Comparison of ENCODE assay signal across 21 cellular contexts in the genomic region with DNA sequence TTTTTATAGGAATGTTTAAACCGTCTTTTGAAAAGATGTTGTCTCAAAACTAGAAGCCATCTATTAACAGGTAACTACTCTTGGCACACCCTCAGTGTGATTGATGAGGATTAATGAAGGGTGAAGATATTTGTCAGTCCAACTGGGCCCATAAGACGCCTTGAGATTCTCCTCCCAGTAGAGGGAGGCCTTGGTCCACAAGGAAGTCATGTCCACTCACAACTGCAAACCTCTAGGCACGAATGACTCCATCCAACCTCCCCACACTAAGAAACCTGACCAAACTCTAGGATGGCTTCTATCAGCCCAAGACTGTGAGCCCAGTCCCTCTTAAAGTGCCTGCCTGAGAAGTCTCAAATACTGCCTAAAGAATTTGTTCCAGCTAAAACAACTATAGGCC. TPM values are rescaled to one million over a fixed set of nuclear protein-coding genes. Genes with fewer than 3 reads are reported as not detected.
DNase-seq lines count a peak whose midpoint lies in the region; TF ChIP-seq lines count a peak whose summit lies in the region.
"Had no signal": no experiment of that assay in that cellular context is flagged by ENCODE, and none has a peak within 500 bp of the region (broad histone marks: within the 10 kb centered on the region; RNA-seq: fewer than 3 reads in every experiment).

No MANE protein-coding gene starts in this region.

- DNase-seq in NCI-H82 (lab: John Stamatoyannopoulos, UW) (peak; percentile 26), NCI-H82 treated with DMSO at 0.1 percent for 48 hours (lab: John Stamatoyannopoulos, UW; ENCODE audit: unreplicated experiment) (no peak), NB4 (ENCODE audit: low read depth) (peak; percentile 2), choroid plexus epithelial cell (ENCODE audit: low read depth) (peak; percentile 5), progenitor cell of endocrine pancreas (ENCODE audit: low spot score, unreplicated experiment) (no peak), right atrium auricular region (ENCODE audit: low spot score) (no peak)
- DNase-seq in activated naive CD4-positive, alpha-beta T cell treated with anti-CD3 and anti-CD28 coated beads, Interleukin-2, amount 50 U/mL, for 16 hours: no peak
- no peak for DNase-seq in stimulated activated naive CD4-positive, alpha-beta T cell treated with Interleukin-2 at 50 U/mL for 16 hours (lab: John Stamatoyannopoulos, UW)
- DNase-seq: esophagus squamous epithelium; KG1; NCI-H146; NCI-H226; Right ventricle myocardium superior; stimulated activated naive CD8-positive, alpha-beta T cell treated with anti-CD3 and anti-CD28 coated beads, Interleukin-15, Interleukin-2, amounts not matched to agents 100 U/mL and 50 U/mL, for 24 hours; T-helper 2 cell; transverse colon had no signal

- no peaks in the 10 kb centered on the region for H3K36me3 ChIP-seq in right atrium auricular region
- H3K36me3 ChIP-seq: esophagus squamous epithelium, transverse colon had no signal

- H3K27ac ChIP-seq in right atrium auricular region: no peak overlapping the region
- H3K27ac ChIP-seq: esophagus squamous epithelium, hepatocyte, transverse colon had no signal

- TF ChIP-seq CTCF in NB4 (IDR thresholded peaks at IDR 0.05; ENCODE audit: low read depth, low read length) (no peak), choroid plexus epithelial cell (conservative IDR thresholded peaks at IDR 0.05; ENCODE audit: low read depth, low read length) (peak; percentile 14), progenitor cell of endocrine pancreas (IDR thresholded peaks at IDR 0.05; ENCODE audit: unreplicated experiment) (no peak), right atrium auricular region (IDR thresholded peaks at IDR 0.05) (no peak)

- no peak for TF ChIP-seq POLR2A in NB4 (IDR thresholded peaks at IDR 0.05; ENCODE audit: extremely low read depth, insufficient read length)

- no peak overlapping the region for H3K4me3 ChIP-seq in NB4 (ENCODE audit: low read depth, low read length)
- no peak overlapping the region for H3K4me3 ChIP-seq in choroid plexus epithelial cell (ENCODE audit: low read depth, low read length)
- H3K4me3 ChIP-seq in right atrium auricular region: no peak overlapping the region
- H3K4me3 ChIP-seq: esophagus squamous epithelium, hepatocyte, transverse colon had no signal

- H3K9me3 ChIP-seq in right atrium auricular region: no peaks in the 10 kb centered on the region
- H3K9me3 ChIP-seq: esophagus squamous epithelium, transverse colon had no signal

- no peaks in the 10 kb centered on the region for H3K27me3 ChIP-seq in right atrium auricular region
- H3K27me3 ChIP-seq: transverse colon had no signal

- no peaks in the 10 kb centered on the region for H3K9me3 Mint-ChIP-seq in progenitor cell of endocrine pancreas (ENCODE audit: low read depth)
- H3K9me3 Mint-ChIP-seq: activated T-helper 1 cell treated with anti-CD3 and anti-CD28 coated beads, Interleukin-12 subunit alpha, Interleukin-12 subunit beta, Interleukin-2, Interleukin-4 antibody, amounts not matched to agents 30 ng/mL and 10 ng/mL and 1 ng/mL, durations not matched to agents 14 hours and 24 hours and 36 hours; nephron had no signal

- H3K4me1 Mint-ChIP-seq in progenitor cell of endocrine pancreas (ENCODE audit: low read depth): peaks cover 4% of the 10 kb centered on the region
- H3K4me1 Mint-ChIP-seq: nephron had no signal

- peaks cover 19% of the 10 kb centered on the region for H3K27me3 Mint-ChIP-seq in progenitor cell of endocrine pancreas

- no peak overlapping the region for H3K27ac Mint-ChIP-seq in progenitor cell of endocrine pancreas
- H3K27ac Mint-ChIP-seq: activated T-helper 1 cell treated with anti-CD3 and anti-CD28 coated beads, Interleukin-12 subunit alpha, Interleukin-12 subunit beta, Interleukin-2, Interleukin-4 antibody, amounts not matched to agents 30 ng/mL and 10 ng/mL and 1 ng/mL, durations not matched to agents 14 hours and 24 hours and 36 hours; nephron had no signal

- H3K36me3 Mint-ChIP-seq in progenitor cell of endocrine pancreas (ENCODE audit: insufficient read depth): no peaks in the 10 kb centered on the region

- H3K4me1 ChIP-seq in right atrium auricular region: no peaks in the 10 kb centered on the region
- H3K4me1 ChIP-seq: esophagus squamous epithelium, transverse colon had no signal

- H3K4me3 Mint-ChIP-seq in progenitor cell of endocrine pancreas (ENCODE audit: low read depth): no peak overlapping the region
- H3K4me3 Mint-ChIP-seq: activated T-helper 1 cell treated with anti-CD3 and anti-CD28 coated beads, Interleukin-12 subunit alpha, Interleukin-12 subunit beta, Interleukin-2, Interleukin-4 antibody, amounts not matched to agents 30 ng/mL and 10 ng/mL and 1 ng/mL, durations not matched to agents 14 hours and 24 hours and 36 hours; nephron had no signal

RNA-seq across cellular contexts. Expression of gene GRP, which starts 19.2 kb away (rescaled TPM):
- not detected in 2 replicates for total RNA-seq in progenitor cell of endocrine pancreas
- total RNA-seq in right atrium auricular region: not detected
- total RNA-seq: A172; activated T-helper 1 cell treated with anti-CD3 and anti-CD28 coated beads, Interleukin-12 subunit alpha, Interleukin-12 subunit beta, Interleukin-2, Interleukin-4 antibody, amounts not matched to agents 30 ng/mL and 10 ng/mL and 1 ng/mL, durations not matched to agents 14 hours and 24 hours and 36 hours; bronchial epithelial cell; esophagus squamous epithelium; Right ventricle myocardium superior; transverse colon had no signal

Comparison
In these comparisons a context has a peak if more than half of its experiments do, and no peak if none do; other contexts are left out.
1. DNase-seq: peak in NCI-H82 (single experiment), NB4 (single experiment) and choroid plexus epithelial cell (single experiment); none in NCI-H82 treated with DMSO at 0.1 percent for 48 hours (single experiment), progenitor cell of endocrine pancreas (single experiment), activated naive CD4-positive, alpha-beta T cell treated with anti-CD3 and anti-CD28 coated beads, Interleukin-2, amount 50 U/mL, for 16 hours (single experiment), right atrium auricular region (single experiment) and stimulated activated naive CD4-positive, alpha-beta T cell treated with Interleukin-2 at 50 U/mL for 16 hours (single experiment).